31 cellular contexts compared by ENCODE assay signal in the genomic region with DNA sequence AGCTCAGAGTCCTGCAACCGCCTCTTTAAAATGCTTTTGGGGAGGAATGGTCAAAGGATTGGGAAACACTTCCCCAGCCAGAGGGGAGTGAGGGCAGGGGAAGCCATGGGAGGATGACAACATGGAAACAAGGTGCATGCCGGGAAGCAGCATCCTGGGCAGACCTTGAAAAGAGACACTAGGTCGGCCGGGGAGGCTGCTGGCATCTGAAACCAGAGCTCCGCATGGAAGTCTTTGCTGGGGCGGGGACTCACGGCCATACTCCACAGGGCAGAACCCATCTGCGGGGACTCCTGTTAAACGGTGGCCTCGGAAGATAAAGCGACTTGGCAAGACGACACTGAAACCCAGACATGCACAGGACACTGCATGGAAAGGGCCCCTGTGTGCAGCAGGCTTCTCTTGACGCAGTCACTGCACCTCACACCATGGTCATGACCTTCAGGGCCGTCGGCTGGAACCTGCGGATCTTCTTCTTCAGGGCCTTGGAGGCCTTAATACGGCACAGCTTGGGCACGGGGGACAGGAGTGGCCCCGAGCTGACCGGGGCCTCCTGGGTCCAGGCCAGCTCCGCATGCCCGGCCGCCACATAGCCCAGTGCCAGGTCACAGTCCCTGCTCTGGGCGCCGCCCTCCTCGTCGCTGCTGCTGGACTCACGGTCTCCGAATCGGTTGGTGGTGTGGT. TPM values are rescaled to one million over a fixed set of nuclear protein-coding genes. Genes with fewer than 3 reads are reported as not detected.
"Had no signal": no experiment of that assay in that cellular context is flagged by ENCODE, and none has a peak within 500 bp of the region (broad histone marks: within the 10 kb centered on the region; RNA-seq: fewer than 3 reads in every experiment).

No MANE protein-coding gene starts in this region.

- H3K27ac ChIP-seq: heart right ventricle, hepatocyte, left ventricle myocardium inferior, neutrophil, pancreas, right atrium auricular region, right lobe of liver, testis, thyroid gland, transverse colon, upper lobe of left lung, vagina had no signal

- H3K27me3 Mint-ChIP-seq: stimulated activated memory B cell treated with anti-CD40 and anti-IgM and Interleukin-4, amounts not matched to agents 10 μg/mL and 1 μg/mL and 100 μg/mL, for 72 hours had no signal

- H3K4me3 Mint-ChIP-seq: mesothelial cell of epicardium; naive B cell; natural killer cell; neural crest cell; stimulated activated memory B cell treated with anti-CD40 and anti-IgM and Interleukin-4, amounts not matched to agents 10 μg/mL and 1 μg/mL and 100 μg/mL, for 72 hours; stimulated activated naive CD8-positive, alpha-beta T cell treated with anti-CD3 and anti-CD28 coated beads, Interleukin-15, amount 100 ng/mL, for 72 hours had no signal

- ATAC-seq: left colon; natural killer cell; pancreas; stimulated activated memory B cell treated with anti-CD40 and anti-IgM and Interleukin-4, amounts not matched to agents 10 μg/mL and 1 μg/mL and 100 μg/mL, for 72 hours had no signal

- H3K4me2 ChIP-seq: hepatocyte, smooth muscle cell had no signal

- H3K9me3 Mint-ChIP-seq: mesothelial cell of epicardium; natural killer cell; neural crest cell; stimulated activated naive CD8-positive, alpha-beta T cell treated with anti-CD3 and anti-CD28 coated beads, Interleukin-15, amount 100 ng/mL, for 72 hours had no signal

- H3K4me3 ChIP-seq: heart right ventricle, hepatocyte, left ventricle myocardium inferior, lung, pancreas, right atrium auricular region, right lobe of liver, smooth muscle cell, testis, thyroid gland, transverse colon, upper lobe of left lung, vagina had no signal

- H3K4me1 ChIP-seq: heart right ventricle, left ventricle myocardium inferior, right atrium auricular region, testis, upper lobe of left lung, vagina had no signal

- H3K36me3 Mint-ChIP-seq: naive B cell; natural killer cell; stimulated activated memory B cell treated with anti-CD40 and anti-IgM and Interleukin-4, amounts not matched to agents 10 μg/mL and 1 μg/mL and 100 μg/mL, for 72 hours had no signal

- H3K9me3 ChIP-seq: heart right ventricle, left ventricle myocardium inferior, neutrophil, pancreas, right atrium auricular region, right lobe of liver, testis, thyroid gland, transverse colon, upper lobe of left lung, vagina had no signal

- DNase-seq: heart right ventricle; left colon; left ventricle myocardium inferior; mesendoderm; naive B cell; natural killer cell; occipital lobe; pancreas; stimulated activated CD4-positive, alpha-beta T cell treated with anti-CD3 and anti-CD28 coated beads, Interleukin-1b, Interleukin-23, amount 100 ng/mL, for 48 hours; stimulated activated CD4-positive, alpha-beta T cell treated with anti-CD3 and anti-CD28 coated beads, Interleukin-2, amount 100 ng/mL, for 48 hours; stimulated activated CD4-positive, alpha-beta T cell treated with anti-CD3 and anti-CD28 coated beads, Interleukin-4, amount 100 ng/mL, for 4 hours; stimulated activated CD8-positive, alpha-beta memory T cell treated with anti-CD3 and anti-CD28 coated beads, Interleukin-4, amount 100 ng/mL, for 48 hours; stimulated activated naive CD4-positive, alpha-beta T cell treated with Interleukin-2 at 50 U/mL for 16 hours; stimulated activated naive CD8-positive, alpha-beta T cell treated with anti-CD3 and anti-CD28 coated beads, Interleukin-15, amount 100 ng/mL, for 72 hours; substantia nigra; testis; thyroid gland; transverse colon had no signal

- H3K27ac Mint-ChIP-seq: mesothelial cell of epicardium; natural killer cell; stimulated activated memory B cell treated with anti-CD40 and anti-IgM and Interleukin-4, amounts not matched to agents 10 μg/mL and 1 μg/mL and 100 μg/mL, for 72 hours; stimulated activated naive CD8-positive, alpha-beta T cell treated with anti-CD3 and anti-CD28 coated beads, Interleukin-15, amount 100 ng/mL, for 72 hours had no signal

- H3K4me1 Mint-ChIP-seq: naive B cell; natural killer cell; stimulated activated memory B cell treated with anti-CD40 and anti-IgM and Interleukin-4, amounts not matched to agents 10 μg/mL and 1 μg/mL and 100 μg/mL, for 72 hours; stimulated activated naive CD8-positive, alpha-beta T cell treated with anti-CD3 and anti-CD28 coated beads, Interleukin-15, amount 100 ng/mL, for 72 hours had no signal

- H2AFZ ChIP-seq: hepatocyte had no signal

- H3K36me3 ChIP-seq: heart right ventricle, left ventricle myocardium inferior, neutrophil, right atrium auricular region, right lobe of liver, thyroid gland, transverse colon, upper lobe of left lung, vagina had no signal

- H3K27me3 ChIP-seq: hepatocyte, pancreas, right atrium auricular region, right lobe of liver, testis, thyroid gland, transverse colon, upper lobe of left lung, vagina had no signal

RNA-seq across cellular contexts. Expression of gene DACT2, which starts 12.4 kb away (rescaled TPM):
- total RNA-seq: mononuclear cell, natural killer cell, pulmonary artery endothelial cell had no signal
